In the genomic region with DNA sequence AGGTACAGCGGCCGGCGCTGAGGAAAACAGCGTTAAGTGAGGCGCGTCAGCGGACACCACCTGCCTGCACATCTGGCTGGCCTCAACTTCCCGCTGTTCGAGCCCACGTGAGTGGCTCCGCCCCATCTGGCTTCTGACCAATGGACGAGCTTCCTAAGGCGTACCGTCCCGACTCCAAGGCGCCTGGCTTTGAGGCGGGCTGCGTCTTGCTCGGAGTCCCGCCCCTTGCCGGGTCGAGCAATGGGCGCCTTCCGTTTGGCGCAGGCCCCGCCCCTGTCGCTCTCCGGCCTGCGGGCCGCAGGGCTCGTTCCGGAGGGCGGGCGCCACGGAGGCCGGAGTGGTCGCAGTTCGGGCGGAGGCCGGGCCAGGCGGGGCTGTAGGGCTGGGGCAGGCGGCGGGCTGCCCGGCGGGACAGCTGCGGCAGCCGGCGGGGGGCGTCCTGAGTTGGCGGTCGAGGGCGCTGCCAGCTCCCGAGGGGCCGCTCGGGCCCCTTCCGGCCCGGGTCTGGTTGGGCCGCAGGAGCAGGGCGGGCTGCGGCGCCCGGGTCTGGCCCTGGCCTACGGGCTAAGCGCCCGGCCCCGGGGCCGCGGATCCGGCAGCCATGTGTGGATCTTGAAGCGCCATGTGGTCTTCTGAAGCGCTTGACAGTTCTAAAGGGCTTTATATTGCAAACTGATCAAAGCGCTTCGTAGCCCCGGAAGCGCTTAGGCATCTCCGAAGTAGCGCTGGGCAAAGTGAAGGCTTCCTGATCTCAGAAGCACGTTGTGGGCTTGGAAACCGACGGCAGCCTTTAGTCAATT, we compare ENCODE assay signal across 8 cellular contexts. TPM values are rescaled to one million over a fixed set of nuclear protein-coding genes. Genes with fewer than 3 reads are reported as not detected.
DNase-seq lines count a peak whose midpoint lies in the region; ATAC-seq and TF ChIP-seq lines count a peak whose summit lies in the region.

A gene with protein sequence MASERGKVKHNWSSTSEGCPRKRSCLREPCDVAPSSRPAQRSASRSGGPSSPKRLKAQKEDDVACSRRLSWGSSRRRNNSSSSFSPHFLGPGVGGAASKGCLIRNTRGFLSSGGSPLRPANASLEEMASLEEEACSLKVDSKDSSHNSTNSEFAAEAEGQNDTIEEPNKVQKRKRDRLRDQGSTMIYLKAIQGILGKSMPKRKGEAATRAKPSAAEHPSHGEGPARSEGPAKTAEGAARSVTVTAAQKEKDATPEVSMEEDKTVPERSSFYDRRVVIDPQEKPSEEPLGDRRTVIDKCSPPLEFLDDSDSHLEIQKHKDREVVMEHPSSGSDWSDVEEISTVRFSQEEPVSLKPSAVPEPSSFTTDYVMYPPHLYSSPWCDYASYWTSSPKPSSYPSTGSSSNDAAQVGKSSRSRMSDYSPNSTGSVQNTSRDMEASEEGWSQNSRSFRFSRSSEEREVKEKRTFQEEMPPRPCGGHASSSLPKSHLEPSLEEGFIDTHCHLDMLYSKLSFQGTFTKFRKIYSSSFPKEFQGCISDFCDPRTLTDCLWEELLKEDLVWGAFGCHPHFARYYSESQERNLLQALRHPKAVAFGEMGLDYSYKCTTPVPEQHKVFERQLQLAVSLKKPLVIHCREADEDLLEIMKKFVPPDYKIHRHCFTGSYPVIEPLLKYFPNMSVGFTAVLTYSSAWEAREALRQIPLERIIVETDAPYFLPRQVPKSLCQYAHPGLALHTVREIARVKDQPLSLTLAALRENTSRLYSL (plus strand): TSS at position 276 of the 800 bp plus-strand sequence. CDS start 742 bp downstream, outside the sequence.

- DNase-seq in AG08395 (ENCODE audit: low spot score) (peak; percentile 99), NCI-H2227 (lab: John Stamatoyannopoulos, UW; ENCODE audit: unreplicated experiment) (peak; percentile 95), breast epithelium (ENCODE audit: low spot score in 2 of 2) (peak; percentile 90 to 92)

- peak within 1 kb of the TSS; percentile 89 for H3K9ac ChIP-seq in iPS-20b (ENCODE audit: low read depth, low read length)

- peak within 1 kb of the TSS; percentile 68 to 97 (median 85) for H3K4me3 ChIP-seq in breast epithelium
- peak within 1 kb of the TSS; percentile 95 for H3K4me3 ChIP-seq in iPS-20b (ENCODE audit: low read length)
- peak within 1 kb of the TSS; percentile 65 to 98 (median 83) for H3K4me3 ChIP-seq in skin epidermis

- H3K9me3 ChIP-seq in breast epithelium (no peaks in the 10 kb centered on the region), iPS-20b (ENCODE audit: insufficient read depth, low read depth, low read length) (peaks cover 20% of the 10 kb centered on the region; the same call in 1 of the 2 replicates)

- no peaks in the 10 kb centered on the region for H3K27me3 ChIP-seq in breast epithelium
- H3K27me3 ChIP-seq in iPS-20b (ENCODE audit: insufficient read depth, low read length) = no peaks in the 10 kb centered on the region; the same call in 1 of the 2 replicates

- H3K27ac ChIP-seq in VCaP (peak within 1 kb of the TSS; percentile 87), breast epithelium (peak within 1 kb of the TSS; percentile 82 to 92), iPS-20b (ENCODE audit: low read length) (peak within 1 kb of the TSS; percentile 14), skin epidermis (peak within 1 kb of the TSS; percentile 70 to 97 (median 91))

- TF ChIP-seq CTCF in VCaP (conservative IDR thresholded peaks at IDR 0.05) (no peak), breast epithelium (IDR thresholded peaks at IDR 0.05) (no peak)

- intact Hi-C loops in breast epithelium (cut with DNase I; ENCODE audit: low total_unique reads) = no loop called here

- ATAC-seq in GM18909 (IDR thresholded peaks at IDR 0.05; ENCODE audit: poor library complexity, unreplicated experiment) = peak; percentile 94
- ATAC-seq in HG03159 (IDR thresholded peaks at IDR 0.05; ENCODE audit: unreplicated experiment) = peak; percentile 96

- peak; percentile 29 for TF ChIP-seq POLR2A in breast epithelium (IDR thresholded peaks at IDR 0.05)

- H3K4me1 ChIP-seq in breast epithelium (peaks cover 0 to 6% of the 10 kb centered on the region in 2 donors), iPS-20b (ENCODE audit: insufficient read depth, low read length) (peaks cover 8% of the 10 kb centered on the region; the same call in 1 of the 2 replicates)

- H3K36me3 ChIP-seq in breast epithelium (no peaks in the 10 kb centered on the region), iPS-20b (ENCODE audit: insufficient read depth, low read depth, low read length) (peaks cover 12% of the 10 kb centered on the region)

RNA-seq across cellular contexts. Expression of the gene that starts here (rescaled TPM):
- total RNA-seq in breast epithelium = 10 to 100 TPM; 14.6 to 19.3 (median 18.7) TPM

Comparison
In these comparisons a context has a peak if more than half of its experiments do, and no peak if none do; other contexts are left out.
1. Peak in every context shown above with its lines: DNase-seq, ATAC-seq, H3K4me3 ChIP-seq and H3K27ac ChIP-seq.
2. H3K27ac ChIP-seq: peak in every context shown above with its lines; median percentile 91 in skin epidermis; 87 in VCaP; 87 in breast epithelium; 14 in iPS-20b.